Comparison of ENCODE assay signal across 8 cellular contexts in genomic region chr14:61561144-61561543, GRCh38.
DNase-seq lines count a peak whose midpoint lies in the region; ATAC-seq and TF ChIP-seq lines count a peak whose summit lies in the region.

No MANE protein-coding gene starts in this region.

- in situ Hi-C loops in KBM-7 (cut with MboI; ENCODE audit: low pct_unique_long_range_greater_than_20kb, low sequenced_read_pairs): no loop called here

- H3K27me3 ChIP-seq in BLaER1: no peaks in the 10 kb centered on the region
- H3K27me3 ChIP-seq in PC-3 (ENCODE audit: low read length): no peaks in the 10 kb centered on the region

- no peaks in the 10 kb centered on the region for H3K27me3 Mint-ChIP-seq in osteocyte (ENCODE audit: unreplicated experiment)

- no peaks in the 10 kb centered on the region for H3K36me3 Mint-ChIP-seq in osteocyte (ENCODE audit: unreplicated experiment)

- no peak overlapping the region for H3K4me3 Mint-ChIP-seq in osteocyte (ENCODE audit: unreplicated experiment)

- intact Hi-C loops in PC-3 (cut with micrococcal nuclease): loop anchor here (1.0 to 10.0 kb wide), 4 partner anchors 24 to 444 kb away; no protein-coding TSS in a partner anchor

- BruUV-seq in PC-3 (replicated peaks; lab: Mats Ljungman, UMichigan): TSS peak; percentile 9

- H3K27ac ChIP-seq in BLaER1: peak overlapping the region; percentile 83
- peak overlapping the region; percentile 96 for H3K27ac ChIP-seq in PC-3 (ENCODE audit: low read length)
- H3K27ac ChIP-seq in epithelial cell of prostate: peak overlapping the region; percentile 99

- H3K9ac ChIP-seq in BLaER1 (peak overlapping the region; percentile 59), PC-3 (ENCODE audit: low read length) (peak overlapping the region; percentile 94)

- CTCF ChIA-PET in PC-3 (lab: Charles Lee): interaction anchor here (0.6 kb wide), 1 partner anchor 108 kb away, joined by 3 read pairs; no protein-coding TSS in a partner anchor

- H3F3A ChIP-seq in PC-3 (ENCODE audit: low read length, unreplicated experiment): peaks cover 30% of the 10 kb centered on the region

- peak; percentile 19 for ATAC-seq in PC-3

- H3K4me1 ChIP-seq in BLaER1 (peaks cover 96% of the 10 kb centered on the region), PC-3 (ENCODE audit: insufficient read depth, low read length) (peaks cover 90% of the 10 kb centered on the region)

- no peaks in the 10 kb centered on the region for H3K9me2 ChIP-seq in PC-3 (replicated peaks; ENCODE audit: low read length)

- DNase-seq in PC-3 (peak; percentile 93), epithelial cell of prostate (ENCODE audit: low read depth, low spot score) (no peak), osteocyte (ENCODE audit: extremely low spot score, unreplicated experiment) (no peak), GM20000 (ENCODE audit: low spot score) (no peak), SKM-1 (lab: John Stamatoyannopoulos, UW; ENCODE audit: unreplicated experiment) (no peak), KBM-7 (no peak)
- no peak for DNase-seq in stimulated activated CD4-positive, alpha-beta T cell treated with anti-CD3 and anti-CD28 coated beads, Interleukin-2, amount 100 ng/mL, for 24 hours

- peaks cover 9% of the 10 kb centered on the region; the same call in 1 of the 2 replicates for H3K79me2 ChIP-seq in PC-3 (ENCODE audit: low read length)

- peaks cover 3% of the 10 kb centered on the region for H3K9me3 Mint-ChIP-seq in osteocyte (ENCODE audit: unreplicated experiment)

- TF ChIP-seq CTCF in PC-3 (conservative IDR thresholded peaks at IDR 0.05; ENCODE audit: low read depth, low read length) (peak; percentile 53), osteocyte (IDR thresholded peaks at IDR 0.05) (peak; percentile 58), GM20000 (IDR thresholded peaks at IDR 0.05; ENCODE audit: extremely low read depth, missing control alignments) (no peak)

- H3K27ac Mint-ChIP-seq in osteocyte (ENCODE audit: unreplicated experiment): peak overlapping the region; percentile 94

- H3K4me2 ChIP-seq in BLaER1 (peak overlapping the region; percentile 79), PC-3 (ENCODE audit: low read length) (peak overlapping the region; percentile 71)

- H3K36me3 ChIP-seq in BLaER1: no peaks in the 10 kb centered on the region
- H3K36me3 ChIP-seq in PC-3 (ENCODE audit: low read depth, low read length): no peaks in the 10 kb centered on the region

- no peak overlapping the region for H2AFZ ChIP-seq in PC-3 (ENCODE audit: low read length)

- POLR2A ChIA-PET in PC-3 (lab: Charles Lee; ENCODE audit: unreplicated experiment): interaction anchor here (0.6 to 1.4 kb wide), 6 partner anchors 25 to 295 kb away, joined by 3 to 12 read pairs (median 6); partner anchors contain the start of gene HIF1A

- H3K4me3 ChIP-seq in BLaER1: no peak overlapping the region
- peak overlapping the region; percentile 19; the same call in 1 of the 2 replicates for H3K4me3 ChIP-seq in PC-3 (ENCODE audit: low read length)

- no peaks in the 10 kb centered on the region for H4K20me1 ChIP-seq in BLaER1
- H4K20me1 ChIP-seq in PC-3 (ENCODE audit: low read length): no peaks in the 10 kb centered on the region

- H3K9me3 ChIP-seq in BLaER1: no peaks in the 10 kb centered on the region
- H3K9me3 ChIP-seq in PC-3 (ENCODE audit: low read length): no peaks in the 10 kb centered on the region

- H3K4me1 Mint-ChIP-seq in osteocyte (ENCODE audit: unreplicated experiment): peaks cover 85% of the 10 kb centered on the region
